In genomic region chr20:37693629-37694626, GRCh38 we compare ENCODE assay signal across 8 cellular contexts. TPM values are rescaled to one million over a fixed set of nuclear protein-coding genes. Genes with fewer than 3 reads are reported as not detected.
A peak's percentile ranks its signal among the peaks of the same experiment; 100 is the strongest.
DNase-seq lines count a peak whose midpoint lies in the region; ATAC-seq, FAIRE-seq and TF ChIP-seq lines count a peak whose summit lies in the region.

Gene CTNNBL1 (plus strand): TSS chr20:37694030. CDS start chr20:37694123, 93 bp downstream.

- FAIRE-seq in small intestine (lab: Jason Lieb, UNC): no peak

- no peaks in the 10 kb centered on the region for H3K36me3 ChIP-seq in breast epithelium
- no peaks in the 10 kb centered on the region for H3K36me3 ChIP-seq in iPS-20b (ENCODE audit: insufficient read depth, low read depth, low read length)
- H3K36me3 ChIP-seq in small intestine (ENCODE audit: control insufficient read depth in 2 of 2, insufficient read depth in 2 of 2, low read length in 2 of 2): peaks cover 0 to 2% of the 10 kb centered on the region in 2 donors

- DNase-seq in AG04450 (ENCODE audit: low read depth, low spot score) (peak; percentile 87), NCI-H2227 (lab: John Stamatoyannopoulos, UW; ENCODE audit: unreplicated experiment) (peak; percentile 99), breast epithelium (ENCODE audit: low spot score in 2 of 2) (peak; percentile 94 to 97), small intestine (peak; percentile 98)

- TF ChIP-seq CTCF in AG04450 (IDR thresholded peaks at IDR 0.05; ENCODE audit: low read depth, low read length) (no peak), VCaP (conservative IDR thresholded peaks at IDR 0.05) (peak; percentile 28; the same call in 1 of the 2 replicates), breast epithelium (IDR thresholded peaks at IDR 0.05) (no peak)

- H3K9me3 ChIP-seq in AG04450 (ENCODE audit: control insufficient read depth, insufficient read depth, low read length) (no peaks in the 10 kb centered on the region), breast epithelium (no peaks in the 10 kb centered on the region), iPS-20b (ENCODE audit: insufficient read depth, low read depth, low read length) (no peaks in the 10 kb centered on the region), small intestine (ENCODE audit: control insufficient read depth, low read depth) (no peaks in the 10 kb centered on the region)

- H3K27ac ChIP-seq in AG04450 (ENCODE audit: low read depth, low read length) (peak within 1 kb of the TSS; percentile 0), VCaP (peak within 1 kb of the TSS; percentile 73), breast epithelium (peak within 1 kb of the TSS; percentile 62 to 71), iPS-20b (ENCODE audit: low read length) (no peak within 1 kb of the TSS), small intestine (ENCODE audit: low read depth in 1 of 2, low read length in 1 of 2) (peak within 1 kb of the TSS; percentile 2 to 17)

- H3K4me1 ChIP-seq in breast epithelium (peaks cover 0 to 4% of the 10 kb centered on the region in 2 donors), iPS-20b (ENCODE audit: insufficient read depth, low read length) (peaks cover 8% of the 10 kb centered on the region; the same call in 1 of the 2 replicates), small intestine (ENCODE audit: control insufficient read depth in 2 of 2, insufficient read depth in 1 of 2, low read depth in 1 of 2, low read length in 1 of 2) (peaks cover 2 to 12% of the 10 kb centered on the region in 2 donors)

- intact Hi-C loops in breast epithelium (cut with DNase I; ENCODE audit: low total_unique reads): no loop called here

- CTCF ChIA-PET in AG04450 (lab: Charles Lee): interaction anchor here (0.9 to 1.0 kb wide), 3 partner anchors 9 to 299 kb away, joined by 3 to 5 read pairs (median 3); no protein-coding TSS in a partner anchor

- H3K27me3 ChIP-seq in AG04450 (ENCODE audit: control insufficient read depth, insufficient read depth, low read length) (no peaks in the 10 kb centered on the region), breast epithelium (peaks cover 0 to under 1% of the 10 kb centered on the region in 2 donors), iPS-20b (ENCODE audit: insufficient read depth, low read length) (peaks cover 16% of the 10 kb centered on the region), small intestine (ENCODE audit: control insufficient read depth in 2 of 2, insufficient read depth in 2 of 2, low read length in 2 of 2) (no peaks in the 10 kb centered on the region)

- H3K9ac ChIP-seq in iPS-20b (ENCODE audit: low read depth, low read length): peak within 1 kb of the TSS; percentile 89

- peak within 1 kb of the TSS; percentile 96 for H3K4me3 ChIP-seq in AG04450 (ENCODE audit: low read depth, low read length)
- H3K4me3 ChIP-seq in breast epithelium: peak within 1 kb of the TSS; percentile 71 to 74 (median 73)
- H3K4me3 ChIP-seq in iPS-20b (ENCODE audit: low read length): peak within 1 kb of the TSS; percentile 95
- H3K4me3 ChIP-seq in small intestine (ENCODE audit: low read depth in 1 of 2, low read length in 2 of 2): peak within 1 kb of the TSS; percentile 50 to 97

- ATAC-seq in GM18907 (IDR thresholded peaks at IDR 0.05; ENCODE audit: unreplicated experiment): peak; percentile 79
- peak; percentile 85 for ATAC-seq in HG03139 (IDR thresholded peaks at IDR 0.05; ENCODE audit: unreplicated experiment)

- POLR2A ChIA-PET in AG04450 (lab: Yijun Ruan, JAX): interaction anchor here (0.5 kb wide), 1 partner anchor 686 kb away, joined by 3 read pairs; no protein-coding TSS in a partner anchor

- WGBS in small intestine, 3 donors: 0 to 1% (median 1%) methylated on average over 54 of the region's 54 CpGs

- no peak for TF ChIP-seq POLR2A in breast epithelium (IDR thresholded peaks at IDR 0.05)

RNA-seq across cellular contexts. Expression of gene CTNNBL1, which starts in this region (rescaled TPM):
- polyA plus RNA-seq in AG04450 (2011; rRNA removed): 27.1 and 27.5 TPM in 2 replicates
- polyA minus RNA-seq in AG04450 (2011; rRNA and poly(A)+ RNA removed): 28.7 and 31.2 TPM in 2 replicates
- 10 to 100 TPM; 32.2 to 37.0 (median 32.4) TPM for total RNA-seq in breast epithelium
- 10 to 100 TPM; 36.2 to 66.5 (median 55.5) TPM for polyA plus RNA-seq in small intestine
